In genomic region chrX:48696301-48697181, GRCh38 we compare ENCODE assay signal across 8 cellular contexts. TPM values are rescaled to one million over a fixed set of nuclear protein-coding genes. Genes with fewer than 3 reads are reported as not detected.
A peak's percentile ranks its signal among the peaks of the same experiment; 100 is the strongest.
DNase-seq lines count a peak whose midpoint lies in the region; ATAC-seq and TF ChIP-seq lines count a peak whose summit lies in the region.

TSS of gene SUV39H1 (plus strand) at chrX:48696734. CDS start at chrX:48696785, 51 bp downstream.

- H3K27me3 Mint-ChIP-seq in activated naive CD8-positive, alpha-beta T cell treated with anti-CD3 and anti-CD28 coated beads, Interleukin-2, amount 50 U/mL, for 24 hours: no peaks in the 10 kb centered on the region
- peaks cover 1% of the 10 kb centered on the region for H3K27me3 Mint-ChIP-seq in type B pancreatic cell

- H3K4me3 Mint-ChIP-seq in activated naive CD8-positive, alpha-beta T cell treated with anti-CD3 and anti-CD28 coated beads, Interleukin-2, amount 50 U/mL, for 24 hours: peak within 1 kb of the TSS; percentile 91
- peak within 1 kb of the TSS; percentile 90 for H3K4me3 Mint-ChIP-seq in type B pancreatic cell

- ATAC-seq in HG02870 (IDR thresholded peaks at IDR 0.05; ENCODE audit: unreplicated experiment): peak; percentile 80
- ATAC-seq in activated naive CD8-positive, alpha-beta T cell treated with anti-CD3 and anti-CD28 coated beads, Interleukin-2, amount 50 U/mL, for 24 hours: peak; percentile 95

- no peaks in the 10 kb centered on the region for H3K9me3 Mint-ChIP-seq in activated naive CD8-positive, alpha-beta T cell treated with anti-CD3 and anti-CD28 coated beads, Interleukin-2, amount 50 U/mL, for 24 hours
- no peaks in the 10 kb centered on the region for H3K9me3 Mint-ChIP-seq in type B pancreatic cell

- H3K4me1 Mint-ChIP-seq in activated naive CD8-positive, alpha-beta T cell treated with anti-CD3 and anti-CD28 coated beads, Interleukin-2, amount 50 U/mL, for 24 hours: peaks cover 23% of the 10 kb centered on the region
- H3K4me1 Mint-ChIP-seq in type B pancreatic cell (ENCODE audit: unreplicated experiment): peaks cover 7% of the 10 kb centered on the region

- intact Hi-C loops in cardiac septum (cut with DNase I): loop anchor here (2.0 to 10.0 kb wide), 2 partner anchors 40 to 108 kb away; partner anchors contain the start of gene HDAC6
- intact Hi-C loops in posterior cingulate gyrus (cut with DNase I): no loop called here

- no peak for TF ChIP-seq CTCF in type B pancreatic cell (conservative IDR thresholded peaks at IDR 0.05)

- H3K36me3 Mint-ChIP-seq in activated naive CD8-positive, alpha-beta T cell treated with anti-CD3 and anti-CD28 coated beads, Interleukin-2, amount 50 U/mL, for 24 hours (ENCODE audit: low read depth): peaks cover 23% of the 10 kb centered on the region
- peaks cover 6% of the 10 kb centered on the region for H3K36me3 Mint-ChIP-seq in type B pancreatic cell

- peak within 1 kb of the TSS; percentile 96 for H3K27ac Mint-ChIP-seq in activated naive CD8-positive, alpha-beta T cell treated with anti-CD3 and anti-CD28 coated beads, Interleukin-2, amount 50 U/mL, for 24 hours
- H3K27ac Mint-ChIP-seq in type B pancreatic cell: peak within 1 kb of the TSS; percentile 75

- DNase-seq in NCI-H146 (lab: John Stamatoyannopoulos, UW) (peak; percentile 87), T follicular helper cell (ENCODE audit: low read depth) (peak; percentile 79), cardiac septum (ENCODE audit: low spot score) (peak; percentile 94), posterior cingulate gyrus (peak; percentile 68 to 98 (median 84)), type B pancreatic cell (ENCODE audit: extremely low spot score, unreplicated experiment) (peak; percentile 84)
- DNase-seq in activated naive CD8-positive, alpha-beta T cell treated with anti-CD3 and anti-CD28 coated beads, Interleukin-2, amount 50 U/mL, for 24 hours: peak; percentile 81

- peak; percentile 73 for TF ChIP-seq POLR2A in GM15510 (IDR thresholded peaks at IDR 0.05; ENCODE audit: borderline replicate concordance, extremely low read depth, insufficient read length)

RNA-seq across cellular contexts. Expression of gene SUV39H1, which starts in this region (rescaled TPM):
- total RNA-seq in cardiac septum (2.5 TPM), type B pancreatic cell (ENCODE audit: low replicate concordance) (6.4 and 11.5 TPM in 2 replicates)

Comparison
In these comparisons a context has a peak if more than half of its experiments do, and no peak if none do; other contexts are left out.
1. Peak in every context shown above with its lines: DNase-seq and ATAC-seq.